Comparison of ENCODE assay signal across 13 cellular contexts in the genomic region with DNA sequence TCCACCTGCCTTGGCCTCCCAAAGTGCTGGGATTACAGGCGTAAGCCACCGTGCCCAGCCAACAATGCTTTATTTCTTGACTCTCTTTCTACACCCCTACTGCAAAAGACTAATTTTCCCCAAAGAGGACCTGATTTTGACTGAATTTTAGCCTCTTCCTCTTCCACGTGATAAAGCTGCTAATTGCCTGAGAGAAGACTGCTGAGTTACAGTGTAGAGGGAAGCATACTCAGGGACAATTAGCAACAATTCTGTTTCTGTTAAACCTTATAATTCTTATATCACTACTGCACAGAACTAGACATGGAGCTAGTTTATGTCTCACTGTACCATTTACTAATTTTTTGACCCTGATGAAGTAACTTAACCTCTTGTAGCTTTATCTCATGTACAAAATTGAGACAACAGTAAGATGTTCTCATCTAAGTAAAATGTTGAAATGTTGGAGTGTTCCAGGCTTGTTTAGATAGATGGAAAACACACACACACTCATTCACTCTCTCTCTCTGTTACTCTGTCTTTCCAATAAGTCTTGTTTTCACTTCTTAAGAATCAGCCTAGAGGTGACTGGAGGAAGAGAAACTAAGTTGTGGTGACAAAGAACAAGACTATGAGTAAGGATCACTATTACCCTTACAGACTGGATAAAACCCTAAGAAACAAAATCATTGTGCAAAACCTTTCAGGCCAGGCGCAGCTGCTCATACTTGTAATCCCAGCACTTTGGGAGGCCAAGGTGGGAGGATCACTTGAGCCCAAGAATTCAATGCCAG. TPM values are rescaled to one million over a fixed set of nuclear protein-coding genes. Genes with fewer than 3 reads are reported as not detected.
A peak's percentile ranks its signal among the peaks of the same experiment; 100 is the strongest.
DNase-seq lines count a peak whose midpoint lies in the region; ATAC-seq and TF ChIP-seq lines count a peak whose summit lies in the region.
"Not testable (repeated sequence)": the region's sequence is repeated elsewhere in the genome, so short reads cannot be mapped to it uniquely, and the experiment has no call there.
"Had no signal": no experiment of that assay in that cellular context is flagged by ENCODE, and none has a peak within 500 bp of the region (broad histone marks: within the 10 kb centered on the region; RNA-seq: fewer than 3 reads in every experiment).

No MANE protein-coding gene starts in this region.

- not testable (repeated sequence) for H3K9me3 Mint-ChIP-seq in activated naive CD8-positive, alpha-beta T cell treated with anti-CD3 and anti-CD28 coated beads, Interleukin-2, amount 10 ng/mL, durations not matched to agents 7 days and 5 days; stimulated activated naive CD8-positive, alpha-beta T cell treated with anti-CD3 and anti-CD28 coated beads, Interleukin-15, amount 100 ng/mL, for 72 hours

- ATAC-seq in GM18505 (IDR thresholded peaks at IDR 0.05; ENCODE audit: unreplicated experiment) (peak; percentile 96), GM19035 (IDR thresholded peaks at IDR 0.05; ENCODE audit: unreplicated experiment) (peak; percentile 76), GM21515 (IDR thresholded peaks at IDR 0.05; ENCODE audit: unreplicated experiment) (peak; percentile 84), HG02763 (IDR thresholded peaks at IDR 0.05; ENCODE audit: unreplicated experiment) (peak; percentile 82), HG03097 (IDR thresholded peaks at IDR 0.05; ENCODE audit: low FRiP score, unreplicated experiment) (peak; percentile 77), HG03520 (IDR thresholded peaks at IDR 0.05; ENCODE audit: unreplicated experiment) (peak; percentile 88)
- peak; percentile 88 for ATAC-seq in activated naive CD8-positive, alpha-beta T cell treated with anti-CD3 and anti-CD28 coated beads, Interleukin-2, amount 10 ng/mL, durations not matched to agents 7 days and 5 days (ENCODE audit: low read depth)
- peak; percentile 99 for ATAC-seq in stimulated activated naive CD8-positive, alpha-beta T cell treated with anti-CD3 and anti-CD28 coated beads, Interleukin-15, amount 100 ng/mL, for 72 hours

- not testable (repeated sequence) for H3K27me3 Mint-ChIP-seq in activated naive CD8-positive, alpha-beta T cell treated with anti-CD3 and anti-CD28 coated beads, Interleukin-2, amount 10 ng/mL, durations not matched to agents 7 days and 5 days; stimulated activated naive CD8-positive, alpha-beta T cell treated with anti-CD3 and anti-CD28 coated beads, Interleukin-15, amount 100 ng/mL, for 72 hours

- POLR2A ChIA-PET in activated naive CD8-positive, alpha-beta T cell treated with anti-CD3 and anti-CD28 coated beads, Interleukin-2, amount 10 ng/mL, durations not matched to agents 7 days and 5 days (lab: Charles Lee), result not testable (repeated sequence)

- not testable (repeated sequence) for H3K4me1 Mint-ChIP-seq in activated naive CD8-positive, alpha-beta T cell treated with anti-CD3 and anti-CD28 coated beads, Interleukin-2, amount 10 ng/mL, durations not matched to agents 7 days and 5 days; stimulated activated naive CD8-positive, alpha-beta T cell treated with anti-CD3 and anti-CD28 coated beads, Interleukin-15, amount 100 ng/mL, for 72 hours

- not testable (repeated sequence) for H3K27ac Mint-ChIP-seq in activated naive CD8-positive, alpha-beta T cell treated with anti-CD3 and anti-CD28 coated beads, Interleukin-2, amount 10 ng/mL, durations not matched to agents 7 days and 5 days; stimulated activated naive CD8-positive, alpha-beta T cell treated with anti-CD3 and anti-CD28 coated beads, Interleukin-15, amount 100 ng/mL, for 72 hours

- not testable (repeated sequence) for DNase-seq in activated naive CD8-positive, alpha-beta T cell treated with anti-CD3 and anti-CD28 coated beads, Interleukin-2, amount 10 ng/mL, durations not matched to agents 7 days and 5 days; stimulated activated naive CD8-positive, alpha-beta T cell treated with anti-CD3 and anti-CD28 coated beads, Interleukin-15, amount 100 ng/mL, for 72 hours

- H3K36me3 Mint-ChIP-seq in activated naive CD8-positive, alpha-beta T cell treated with anti-CD3 and anti-CD28 coated beads, Interleukin-2, amount 10 ng/mL, durations not matched to agents 7 days and 5 days, result not testable (repeated sequence)

- not testable (repeated sequence) for H3K4me3 Mint-ChIP-seq in activated naive CD8-positive, alpha-beta T cell treated with anti-CD3 and anti-CD28 coated beads, Interleukin-2, amount 10 ng/mL, durations not matched to agents 7 days and 5 days; stimulated activated naive CD8-positive, alpha-beta T cell treated with anti-CD3 and anti-CD28 coated beads, Interleukin-15, amount 100 ng/mL, for 72 hours

- TF ChIP-seq POLR2A in GM18505 (IDR thresholded peaks at IDR 0.05; ENCODE audit: borderline replicate concordance, extremely low read depth, insufficient read depth, insufficient read length), result not testable (repeated sequence)

RNA-seq across cellular contexts. Expression of gene FCGR1A, which starts 10.7 kb away (rescaled TPM):
- total RNA-seq in activated naive CD8-positive, alpha-beta T cell treated with anti-CD3 and anti-CD28 coated beads, Interleukin-2, amount 10 ng/mL, durations not matched to agents 7 days and 5 days, result 1 to 10 TPM in 1 of 2 experiments, under 1 TPM in 1; 0.48 to 1.2 TPM
- total RNA-seq: activated naive CD4-positive, alpha-beta T cell treated with anti-CD3 and anti-CD28 coated beads for 36 hours; H9; NCI-H460; Peyer's patch; SJSA1 had no signal
